Comparison of ENCODE assay signal across 8 cellular contexts in genomic region chr4:15882675-15883086, GRCh38. TPM values are rescaled to one million over a fixed set of nuclear protein-coding genes. Genes with fewer than 3 reads are reported as not detected.
DNase-seq lines count a peak whose midpoint lies in the region; ATAC-seq and TF ChIP-seq lines count a peak whose summit lies in the region.

No MANE protein-coding gene starts in this region.

- H3K4me3 ChIP-seq in DOHH2 (ENCODE audit: low read length), result no peak overlapping the region
- no peak overlapping the region for H3K4me3 ChIP-seq in fibroblast of villous mesenchyme (ENCODE audit: low read depth, low read length)
- H3K4me3 ChIP-seq in neutrophil (ENCODE audit: low read depth in 1 of 2, low read length in 1 of 2), result no peak overlapping the region
- no peak overlapping the region for H3K4me3 ChIP-seq in upper lobe of right lung

- no peaks in the 10 kb centered on the region for H3K9me2 ChIP-seq in DOHH2 (replicated peaks; ENCODE audit: control insufficient read depth, low read length)

- no peaks in the 10 kb centered on the region for H3K79me2 ChIP-seq in DOHH2 (ENCODE audit: control insufficient read depth, low read length)

- intact Hi-C loops in upper lobe of right lung (cut with DNase I), result loop anchor here (5.0 kb wide), 1 partner anchor 75 kb away; no protein-coding TSS in a partner anchor

- H3K4me2 ChIP-seq in DOHH2 (ENCODE audit: low read length), result no peak overlapping the region

- no peaks in the 10 kb centered on the region for H3F3A ChIP-seq in DOHH2 (ENCODE audit: control insufficient read depth, insufficient read depth)

- TF ChIP-seq CTCF in DOHH2 (IDR thresholded peaks at IDR 0.05; ENCODE audit: low read depth, low read length, poor library complexity, severe bottlenecking) (peak; percentile 97), fibroblast of villous mesenchyme (IDR thresholded peaks at IDR 0.05; ENCODE audit: insufficient read depth, low read depth, low read length) (peak; percentile 94), neutrophil (IDR thresholded peaks at IDR 0.05) (peak; percentile 86), upper lobe of right lung (IDR thresholded peaks at IDR 0.05) (peak; percentile 89)

- H3K36me3 ChIP-seq in DOHH2 (ENCODE audit: control insufficient read depth, low read length) (no peaks in the 10 kb centered on the region), neutrophil (no peaks in the 10 kb centered on the region), upper lobe of right lung (no peaks in the 10 kb centered on the region)

- DNase-seq in HK-2 (ENCODE audit: unreplicated experiment), result peak; percentile 61
- peak; percentile 83 for DNase-seq in NOMO-1 treated with DMSO at 0.1 percent for 48 hours (lab: John Stamatoyannopoulos, UW; ENCODE audit: unreplicated experiment)
- peak; percentile 23 for DNase-seq in activated T-cell treated with anti-CD3 and anti-CD28 coated beads, Interleukin-2, amount 50 U/mL, for 1 hour
- peak; percentile 85 for DNase-seq in fibroblast of villous mesenchyme (ENCODE audit: low read depth)
- DNase-seq in upper lobe of right lung, result no peak

- peaks cover 3% of the 10 kb centered on the region for H3K4me1 ChIP-seq in DOHH2 (ENCODE audit: control insufficient read depth, low read length)
- H3K4me1 ChIP-seq in neutrophil (ENCODE audit: control insufficient read depth in 1 of 2, insufficient read depth in 1 of 2, low read depth in 1 of 2, low read length in 1 of 2), result peaks cover 0 to 3% of the 10 kb centered on the region in 2 experiments
- no peaks in the 10 kb centered on the region for H3K4me1 ChIP-seq in upper lobe of right lung

- H4K20me1 ChIP-seq in DOHH2 (ENCODE audit: control insufficient read depth, insufficient read depth, low read depth, low read length), result no peaks in the 10 kb centered on the region

- ATAC-seq in GM21381 (IDR thresholded peaks at IDR 0.05; ENCODE audit: unreplicated experiment) (peak; percentile 90), upper lobe of right lung (peak; percentile 98)

- no peak overlapping the region for H3K27ac ChIP-seq in DOHH2 (ENCODE audit: low read depth, low read length)
- no peak overlapping the region for H3K27ac ChIP-seq in neutrophil
- H3K27ac ChIP-seq in upper lobe of right lung, result no peak overlapping the region

- H3K27me3 ChIP-seq in DOHH2 (ENCODE audit: control insufficient read depth, low read length), result peaks cover 3% of the 10 kb centered on the region; the same call in 1 of the 2 replicates
- no peaks in the 10 kb centered on the region for H3K27me3 ChIP-seq in neutrophil
- no peaks in the 10 kb centered on the region for H3K27me3 ChIP-seq in upper lobe of right lung

- H3K9me3 ChIP-seq in DOHH2 (ENCODE audit: control insufficient read depth, insufficient read depth, low read length) (peaks cover 3% of the 10 kb centered on the region; the same call in 1 of the 2 replicates), neutrophil (no peaks in the 10 kb centered on the region), upper lobe of right lung (no peaks in the 10 kb centered on the region)

RNA-seq across cellular contexts. Expression of gene FGFBP1, which starts 55.9 kb away (rescaled TPM):
- not detected in 2 replicates for total RNA-seq in fibroblast of villous mesenchyme
- total RNA-seq in upper lobe of right lung, result 3.3 TPM
